ENCODE assay signal across 13 cellular contexts in the genomic region with DNA sequence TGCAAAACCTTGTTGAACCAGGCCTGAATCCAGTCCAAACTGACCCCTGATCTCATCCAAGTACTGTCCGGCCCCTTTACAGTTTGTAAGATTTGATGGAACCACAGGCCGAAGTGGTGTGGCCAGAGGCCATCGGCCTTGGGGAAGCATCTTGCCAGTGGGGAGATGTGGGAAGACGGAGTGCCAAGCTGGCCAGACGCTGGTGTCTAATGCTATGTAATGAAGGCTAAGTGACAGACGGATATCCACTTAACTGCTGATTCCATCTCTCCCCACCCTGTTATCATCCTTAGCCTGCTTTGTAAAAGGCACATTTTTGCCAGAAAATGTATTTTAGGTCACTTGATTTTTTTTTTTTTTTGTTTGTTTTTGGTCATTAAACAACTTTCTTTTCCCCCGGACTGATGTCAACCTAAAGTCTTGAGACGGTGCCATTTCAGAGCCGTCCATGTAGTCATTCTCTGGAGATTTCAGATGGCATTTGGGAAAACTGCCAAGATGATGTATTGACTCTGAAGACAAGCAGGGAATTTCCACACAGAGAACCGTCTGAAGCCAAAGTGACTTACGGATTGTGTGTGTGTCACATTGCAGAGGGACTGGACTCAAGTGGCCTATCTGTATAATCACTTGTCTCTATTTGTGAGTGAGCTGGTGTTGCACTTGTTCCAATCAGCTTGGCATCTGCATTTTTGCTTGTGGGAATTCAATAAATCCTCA.
DNase-seq lines count a peak whose midpoint lies in the region; ATAC-seq, FAIRE-seq and TF ChIP-seq lines count a peak whose summit lies in the region.
"Had no signal": no experiment of that assay in that cellular context is flagged by ENCODE, and none has a peak within 500 bp of the region (broad histone marks: within the 10 kb centered on the region; RNA-seq: fewer than 3 reads in every experiment).

No MANE protein-coding gene starts in this region.

- no peaks in the 10 kb centered on the region for H3K4me1 ChIP-seq in A673 (ENCODE audit: insufficient read depth, low read length, poor library complexity, severe bottlenecking)
- peaks cover 38% of the 10 kb centered on the region for H3K4me1 ChIP-seq in adipocyte (ENCODE audit: control insufficient read depth, insufficient read depth, low read length)
- H3K4me1 ChIP-seq in kidney (ENCODE audit: control insufficient read depth in 1 of 2, insufficient read depth in 1 of 2, low read depth in 1 of 2, low read length in 2 of 2), result no peaks in the 10 kb centered on the region

- H3K27me3 ChIP-seq in A673 (replicated peaks; ENCODE audit: insufficient read depth, low read depth, low read length, poor library complexity), result no peaks in the 10 kb centered on the region
- no peaks in the 10 kb centered on the region for H3K27me3 ChIP-seq in adipocyte (replicated peaks; ENCODE audit: control insufficient read depth, insufficient read depth, low read length)
- H3K27me3 ChIP-seq: BLaER1, vagina had no signal

- CTCF ChIA-PET in A673 (lab: Charles Lee), result no interaction called here

- intact Hi-C loops in A673 (cut with micrococcal nuclease; ENCODE audit: unreplicated experiment), result no loop called here
- intact Hi-C loops in kidney (cut with DNase I), result no loop called here

- H3K9me3 ChIP-seq in A673 (ENCODE audit: low read depth, low read length, poor library complexity, severe bottlenecking), result no peaks in the 10 kb centered on the region
- H3K9me3 ChIP-seq in adipocyte (ENCODE audit: control insufficient read depth, low read length), result no peaks in the 10 kb centered on the region
- no peaks in the 10 kb centered on the region for H3K9me3 ChIP-seq in kidney (ENCODE audit: control insufficient read depth in 1 of 2, low read length in 2 of 2)
- H3K9me3 ChIP-seq: BLaER1, vagina had no signal

- H3K36me3 ChIP-seq in A673 (ENCODE audit: insufficient read depth, low read length, poor library complexity, severe bottlenecking), result no peaks in the 10 kb centered on the region
- no peaks in the 10 kb centered on the region for H3K36me3 ChIP-seq in adipocyte (ENCODE audit: control insufficient read depth, insufficient read depth, low read length, severe bottlenecking)
- no peaks in the 10 kb centered on the region for H3K36me3 ChIP-seq in kidney (ENCODE audit: control insufficient read depth in 1 of 2, insufficient read depth in 2 of 2, low read length in 2 of 2)
- H3K36me3 ChIP-seq: BLaER1, vagina had no signal

- H3K9ac ChIP-seq in adipocyte (ENCODE audit: low read length) (no peak overlapping the region), kidney (ENCODE audit: low read length in 2 of 2) (no peak overlapping the region)
- H3K9ac ChIP-seq: BLaER1 had no signal

- TF ChIP-seq CTCF in A673 (conservative IDR thresholded peaks at IDR 0.05; ENCODE audit: low read depth, low read length), result no peak
- no peak for TF ChIP-seq CTCF in kidney (IDR thresholded peaks at IDR 0.05; ENCODE audit: borderline replicate concordance, extremely low read depth, insufficient read depth)

- DNase-seq in A673 (ENCODE audit: low spot score) (peak; percentile 46), HCEC 1CT (peak; percentile 28), adipocyte (ENCODE audit: low read depth) (peak; percentile 59), glomerular visceral epithelial cell (ENCODE audit: extremely low spot score) (peak; percentile 74), kidney (no peak)
- DNase-seq in effector CD4-positive, alpha-beta T cell, result no peak
- DNase-seq: activated T-cell treated with anti-CD3 and anti-CD28 coated beads, Interleukin-2, amount 50 U/mL, for 48 hours; NCI-H1417 treated with DMSO at 0.1 percent for 48 hours; occipital lobe had no signal

- H3K4me3 ChIP-seq in A673 (ENCODE audit: low read depth, low read length, poor library complexity, severe bottlenecking) (no peak overlapping the region), adipocyte (ENCODE audit: low read length) (no peak overlapping the region), kidney (ENCODE audit: low read length in 2 of 2) (no peak overlapping the region)
- H3K4me3 ChIP-seq: BLaER1, vagina had no signal

- no peak for FAIRE-seq in kidney (lab: Jason Lieb, UNC)

- ATAC-seq in GM21786 (IDR thresholded peaks at IDR 0.05; ENCODE audit: unreplicated experiment) (no peak), HG03196 (IDR thresholded peaks at IDR 0.05; ENCODE audit: unreplicated experiment) (no peak)

- BruUV-seq in A673 (replicated peaks; lab: Mats Ljungman, UMichigan), result no TSS peak

- POLR2A ChIA-PET in A673 (lab: Charles Lee; ENCODE audit: low non-redundant PET), result no interaction called here

- H3K27ac ChIP-seq in A673 (ENCODE audit: low read depth, low read length, poor library complexity, severe bottlenecking) (no peak overlapping the region), kidney (ENCODE audit: low read depth in 2 of 2, low read length in 2 of 2) (no peak overlapping the region)
- H3K27ac ChIP-seq: BLaER1, vagina had no signal

Comparison
In these comparisons a context has a peak if more than half of its experiments do, and no peak if none do; other contexts are left out.
1. DNase-seq: peak in A673 (single experiment), HCEC 1CT (single experiment), adipocyte (single experiment) and glomerular visceral epithelial cell (single experiment); none in kidney (single experiment) and effector CD4-positive, alpha-beta T cell (single experiment).